ENCODE assay signal across 1 cellular context in the genomic region with DNA sequence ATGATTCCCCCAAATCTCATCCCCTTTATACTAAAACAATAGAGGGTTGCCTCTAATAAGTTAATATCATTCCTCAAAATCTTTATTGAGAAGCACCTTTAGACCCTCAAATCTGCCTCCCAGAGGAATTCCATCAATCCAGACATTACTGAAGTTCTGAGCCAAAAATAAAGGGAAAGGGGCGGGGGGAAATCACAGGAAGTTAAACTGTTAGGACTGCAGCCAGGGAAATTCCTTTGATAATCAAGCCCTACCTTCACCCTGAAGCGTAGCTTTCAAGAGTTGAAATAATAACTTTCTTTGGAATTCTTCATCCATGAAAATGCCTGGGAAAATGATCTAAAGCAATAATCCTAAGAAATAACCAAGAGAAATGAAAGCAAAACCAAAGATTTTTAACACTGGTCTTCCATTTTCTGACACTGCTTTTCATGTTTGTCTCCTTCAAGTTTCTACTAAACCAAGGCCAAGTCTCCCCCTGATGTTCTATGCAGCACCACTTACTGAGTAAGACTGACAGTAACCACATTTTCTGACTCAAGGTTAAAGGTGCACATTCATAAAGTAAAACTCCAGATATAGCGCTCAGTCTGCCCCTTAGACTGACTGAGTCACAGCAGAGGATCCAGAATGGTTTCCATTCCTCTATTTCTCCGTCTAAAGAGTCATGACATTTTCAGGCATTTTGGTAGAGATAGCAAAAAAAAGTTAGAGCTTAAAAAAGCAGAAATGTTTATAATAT.
TF ChIP-seq lines count a peak whose summit lies in the region.

No MANE protein-coding gene starts in this region.

TF ChIP-seq in WTC11, 78 proteins besides CTCF, POLR2A, EP300 and RAD21 (continued from another document):
- TF ChIP-seq, protein P1, sequence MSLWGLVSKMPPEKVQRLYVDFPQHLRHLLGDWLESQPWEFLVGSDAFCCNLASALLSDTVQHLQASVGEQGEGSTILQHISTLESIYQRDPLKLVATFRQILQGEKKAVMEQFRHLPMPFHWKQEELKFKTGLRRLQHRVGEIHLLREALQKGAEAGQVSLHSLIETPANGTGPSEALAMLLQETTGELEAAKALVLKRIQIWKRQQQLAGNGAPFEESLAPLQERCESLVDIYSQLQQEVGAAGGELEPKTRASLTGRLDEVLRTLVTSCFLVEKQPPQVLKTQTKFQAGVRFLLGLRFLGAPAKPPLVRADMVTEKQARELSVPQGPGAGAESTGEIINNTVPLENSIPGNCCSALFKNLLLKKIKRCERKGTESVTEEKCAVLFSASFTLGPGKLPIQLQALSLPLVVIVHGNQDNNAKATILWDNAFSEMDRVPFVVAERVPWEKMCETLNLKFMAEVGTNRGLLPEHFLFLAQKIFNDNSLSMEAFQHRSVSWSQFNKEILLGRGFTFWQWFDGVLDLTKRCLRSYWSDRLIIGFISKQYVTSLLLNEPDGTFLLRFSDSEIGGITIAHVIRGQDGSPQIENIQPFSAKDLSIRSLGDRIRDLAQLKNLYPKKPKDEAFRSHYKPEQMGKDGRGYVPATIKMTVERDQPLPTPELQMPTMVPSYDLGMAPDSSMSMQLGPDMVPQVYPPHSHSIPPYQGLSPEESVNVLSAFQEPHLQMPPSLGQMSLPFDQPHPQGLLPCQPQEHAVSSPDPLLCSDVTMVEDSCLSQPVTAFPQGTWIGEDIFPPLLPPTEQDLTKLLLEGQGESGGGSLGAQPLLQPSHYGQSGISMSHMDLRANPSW (CRISPR knock-in tag; conservative IDR thresholded peaks at IDR 0.05; ENCODE audit: low read depth), result no peak
- no peak for TF ChIP-seq FOXK1 (CRISPR knock-in tag; IDR thresholded peaks at IDR 0.05)
